ENCODE assay signal across 9 cellular contexts in the genomic region with DNA sequence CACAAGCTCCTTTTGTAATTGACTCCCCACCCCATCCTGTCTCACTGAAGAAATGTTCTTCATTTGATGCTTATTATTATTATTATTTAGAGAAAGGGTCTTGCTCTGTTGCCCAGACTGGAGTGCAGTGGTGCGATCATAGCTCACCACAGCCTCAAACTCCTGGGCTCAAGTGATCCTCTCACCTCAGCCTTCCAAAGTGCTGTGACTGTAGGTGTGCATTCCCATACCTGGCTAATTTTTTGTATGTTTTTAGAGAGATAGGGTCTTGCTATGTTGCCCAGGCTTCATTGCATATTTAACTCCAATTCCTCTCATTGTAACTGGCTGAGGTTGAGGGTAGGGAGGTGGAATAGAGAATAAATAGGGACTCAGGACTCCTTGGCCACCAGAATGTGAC. TPM values are rescaled to one million over a fixed set of nuclear protein-coding genes. Genes with fewer than 3 reads are reported as not detected.
"Had no signal": no experiment of that assay in that cellular context is flagged by ENCODE, and none has a peak within 500 bp of the region (broad histone marks: within the 10 kb centered on the region; RNA-seq: fewer than 3 reads in every experiment).

No MANE protein-coding gene starts in this region.

- H3K9me3 Mint-ChIP-seq: H9, HFFc6 had no signal

- H3K27ac Mint-ChIP-seq: HFFc6 had no signal

- H3K4me3 ChIP-seq: GM23248 had no signal

- DNase-seq: GM23248, GOT3, H9, HCEC 1CT, HFFc6, IMR-90, KBM-7 had no signal

- H3K27ac ChIP-seq: GM23248, KMS-11 had no signal

- H3K4me3 Mint-ChIP-seq: H9, HFFc6 had no signal

RNA-seq across cellular contexts. Expression of gene SEMA5B, which starts 22.3 kb away (rescaled TPM):
- total RNA-seq: GM23248, HFFc6, HT-29, IMR-90 had no signal
- polyA plus RNA-seq: GM23248, IMR-90 had no signal
